In the genomic region with DNA sequence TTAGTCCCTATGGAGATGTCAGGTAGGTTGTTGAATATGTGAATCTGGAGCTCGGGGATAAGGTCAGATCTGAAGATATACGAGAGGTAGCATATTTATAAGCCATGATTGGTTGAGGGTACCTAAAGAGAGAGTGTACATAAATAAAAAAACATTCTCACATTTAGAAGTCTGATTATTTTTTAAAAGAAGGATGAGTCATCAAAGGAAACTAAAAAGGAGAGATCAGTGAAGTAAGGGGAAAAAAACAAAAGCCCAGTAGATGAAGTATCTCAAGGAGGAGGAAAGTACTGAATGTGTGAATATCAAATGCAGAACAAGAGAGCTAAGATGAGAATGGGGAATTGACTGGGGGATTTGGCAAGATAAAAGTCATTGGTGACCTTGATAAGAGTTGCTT, we compare ENCODE assay signal across 2 cellular contexts.
TF ChIP-seq lines count a peak whose summit lies in the region.

No MANE protein-coding gene starts in this region.

TF ChIP-seq in A549, 52 proteins besides CTCF, POLR2A, EP300 and RAD21:
- TF ChIP-seq SREBF2 (IDR thresholded peaks at IDR 0.05) (no peak), CBX8 (IDR thresholded peaks at IDR 0.05) (no peak), FOSL2 (IDR thresholded peaks at IDR 0.05) (no peak), FOSL2 (CRISPR knock-in tag; IDR thresholded peaks at IDR 0.05) (peak; percentile 81), BHLHE40 (IDR thresholded peaks at IDR 0.05; ENCODE audit: low read depth, low read length) (no peak)
TF ChIP-seq in A549: peak in this region for 1.

TF ChIP-seq in IMR-90, 13 proteins besides CTCF, POLR2A, EP300 and RAD21:
- TF ChIP-seq MAFK (IDR thresholded peaks at IDR 0.05; ENCODE audit: low read depth, low read length), result no peak
- TF ChIP-seq FOS (IDR thresholded peaks at IDR 0.05; ENCODE audit: low read depth, low read length), result peak; percentile 63
